8 cellular contexts compared by ENCODE assay signal in genomic region chr19:19464339-19465098, GRCh38. TPM values are rescaled to one million over a fixed set of nuclear protein-coding genes. Genes with fewer than 3 reads are reported as not detected.
A peak's percentile ranks its signal among the peaks of the same experiment; 100 is the strongest.
DNase-seq lines count a peak whose midpoint lies in the region; ATAC-seq, FAIRE-seq and TF ChIP-seq lines count a peak whose summit lies in the region.

No MANE protein-coding gene starts in this region.

- no peak for DNase-seq in heart right ventricle
- no peak for DNase-seq in Right ventricle myocardium superior
- no peak for DNase-seq in H1 (ENCODE audit: low read depth in 1 of 2, low spot score in 2 of 2)
- DNase-seq in foreskin melanocyte: no peak

- H3K79me2 ChIP-seq in H1 (ENCODE audit: control insufficient read depth in 1 of 2, insufficient read depth in 2 of 2, low read length in 2 of 2): peaks cover 13 to 92% of the 10 kb centered on the region in 2 experiments

- peaks cover 2% of the 10 kb centered on the region; the same call in 1 of the 2 replicates for H3K23me2 ChIP-seq in H1 (ENCODE audit: low read depth, low read length)

- H4K5ac ChIP-seq in H1 (ENCODE audit: insufficient read length, low read depth, low read length): no peak overlapping the region

- H3K36me3 ChIP-seq in heart right ventricle (peaks cover 0 to 47% (median 25%) of the 10 kb centered on the region in 9 donors), H1 (ENCODE audit: control insufficient read depth in 2 of 4, insufficient read depth in 4 of 4, low read length in 3 of 4) (peaks cover 8 to 40% (median 21%) of the 10 kb centered on the region in 4 experiments), mesodermal cell (ENCODE audit: control insufficient read depth, insufficient read depth, low read length) (peaks cover 55% of the 10 kb centered on the region), urinary bladder (ENCODE audit: insufficient read depth) (peaks cover 3% of the 10 kb centered on the region)

- H3K9me3 ChIP-seq in heart right ventricle: peaks cover 0 to 30% (median 20%) of the 10 kb centered on the region in 11 donors
- peaks cover 4 to 13% of the 10 kb centered on the region in 2 experiments; a peak in 3 of 4 replicates for H3K9me3 ChIP-seq in H1 (ENCODE audit: insufficient read depth in 2 of 2, low read depth in 1 of 2, low read length in 1 of 2)
- H3K9me3 ChIP-seq in mesodermal cell (ENCODE audit: control insufficient read depth, low read length): peaks cover 23% of the 10 kb centered on the region

- CTCF ChIA-PET in H1 (lab: Charles Lee; ENCODE audit: partially characterized antibody): interaction anchor here (0.5 to 2.1 kb wide), 4 partner anchors 12 to 157 kb away, joined by 3 to 12 read pairs (median 4); no protein-coding TSS in a partner anchor

- H3K9ac ChIP-seq in H1 (replicated peaks in 1 of 4; ENCODE audit: extremely low read depth in 1 of 4, low read depth in 3 of 4, low read length in 3 of 4): peak overlapping the region in 3 of 4 experiments; percentile 59 to 75 (median 74); a peak in 6 of 7 replicates

- H3K4me2 ChIP-seq in H1 (ENCODE audit: insufficient read depth in 1 of 2, low read depth in 2 of 2, low read length in 2 of 2): peak overlapping the region; percentile 20 to 51

- peak overlapping the region; percentile 93 for H2BK12ac ChIP-seq in H1 (ENCODE audit: low read depth, low read length)

- FAIRE-seq in H1 (lab: Jason Lieb, UNC): peak; percentile 85

- H3K4ac ChIP-seq in H1 (replicated peaks; ENCODE audit: insufficient read length, low read depth, low read length): no peak overlapping the region

- 45 to 47% methylated on average over 13 of the region's 13 CpGs for WGBS in heart right ventricle, 2 donors
- WGBS in H1 (ENCODE audit: extremely low coverage in 1 of 2, insufficient coverage in 1 of 2, insufficient read length in 1 of 2, insufficient replicate concordance in 2 of 2, low coverage in 1 of 2, low lambda C conversion rate in 2 of 2, missing lambda C conversion rate in 1 of 2), 2 experiments: 54% methylated on average over 13 of the region's 13 CpGs; no CpG with 5 or more reads in 1 of the 2 experiments
- 46 to 54% methylated on average over 10 to 12 of the region's 13 CpGs for WGBS in mesodermal cell (ENCODE audit: insufficient coverage in 2 of 2), 2 experiments
- 34% methylated on average over 13 of the region's 13 CpGs for WGBS in urinary bladder

- peak overlapping the region; percentile 52; the same call in 1 of the 2 replicates for H3K18ac ChIP-seq in H1 (ENCODE audit: extremely low read depth, low read length)

- H3K27me3 ChIP-seq in heart right ventricle (no peaks in the 10 kb centered on the region), H1 (replicated peaks in 1 of 4; ENCODE audit: control insufficient read depth in 3 of 4, extremely low read depth in 1 of 4, insufficient read depth in 3 of 4, low read length in 3 of 4) (no peaks in the 10 kb centered on the region; a peak in 1 of 7 replicates)

- H3K27ac ChIP-seq in heart right ventricle: peak overlapping the region in 8 of 10 donors; percentile 23 to 90 (median 70)
- H3K27ac ChIP-seq in H1 (ENCODE audit: low read depth, low read length): peak overlapping the region; percentile 87
- H3K27ac ChIP-seq in mesodermal cell (ENCODE audit: low read depth, low read length, severe bottlenecking): peak overlapping the region; percentile 94
- H3K27ac ChIP-seq in urinary bladder (ENCODE audit: low read depth): peak overlapping the region; percentile 48

- H2BK120ac ChIP-seq in H1 (replicated peaks; ENCODE audit: low read depth, low read length): no peak overlapping the region

- H2BK20ac ChIP-seq in H1 (ENCODE audit: low read length): no peak overlapping the region

- H2BK15ac ChIP-seq in H1 (ENCODE audit: low read length): no peak overlapping the region

- TF ChIP-seq POLR2A in H1 (IDR thresholded peaks at IDR 0.05; ENCODE audit: control extremely low read depth in 1 of 2, low read depth in 2 of 2, low read length in 2 of 2): peak in 1 of 2 experiments; percentile 59; a peak in 2 of 3 replicates

- no peak overlapping the region for H3K23ac ChIP-seq in H1 (ENCODE audit: insufficient read length)

- intact Hi-C loops in heart right ventricle (cut with DNase I): loop anchor here in 1 of 10 donors (5.0 kb wide), 1 partner anchor 57 kb away; the partner anchor contains the start of gene GATAD2A
- intact Hi-C loops in Right ventricle myocardium superior (cut with DNase I): no loop called here

- TF ChIP-seq RAD21 in H1 (IDR thresholded peaks at IDR 0.05 in 1 of 2, conservative IDR thresholded peaks at IDR 0.05 in 1 of 2; ENCODE audit: low read depth in 2 of 2, low read length in 2 of 2): no peak

- H3K56ac ChIP-seq in H1 (replicated peaks; ENCODE audit: insufficient read length, low read depth, low read length): no peak overlapping the region

- peak in 2 of 8 donors; percentile 14 to 31 for ATAC-seq in heart right ventricle
- no peak for ATAC-seq in Right ventricle myocardium superior (ENCODE audit: poor library complexity)
- no peak for ATAC-seq in GM21576 (IDR thresholded peaks at IDR 0.05; ENCODE audit: unreplicated experiment)
- no peak for ATAC-seq in HG03108 (IDR thresholded peaks at IDR 0.05; ENCODE audit: unreplicated experiment)

- H3K79me1 ChIP-seq in H1 (ENCODE audit: low read depth, low read length): peaks cover 33% of the 10 kb centered on the region

- H2AK5ac ChIP-seq in H1 (ENCODE audit: low read depth, low read length): peak overlapping the region; percentile 88

- no peak overlapping the region for H3K14ac ChIP-seq in H1 (ENCODE audit: insufficient read length)

- POLR2A ChIA-PET in H1 (lab: Charles Lee; ENCODE audit: partially characterized antibody): interaction anchor here (1.0 to 3.4 kb wide), 10 partner anchors 11 to 90 kb away, joined by 3 to 16 read pairs (median 4); partner anchors contain the start of gene GATAD2A

- H4K20me1 ChIP-seq in H1 (replicated peaks in 1 of 2; ENCODE audit: control insufficient read depth in 1 of 2, insufficient read depth in 2 of 2, low read length in 2 of 2): peaks cover 36% of the 10 kb centered on the region in 2 experiments

- peaks cover 33 to 56% (median 54%) of the 10 kb centered on the region in 9 donors for H3K4me1 ChIP-seq in heart right ventricle
- H3K4me1 ChIP-seq in H1 (replicated peaks in 1 of 4; ENCODE audit: control insufficient read depth in 3 of 4, insufficient read depth in 4 of 4, low read length in 3 of 4): peaks cover 32 to 51% (median 50%) of the 10 kb centered on the region in 4 experiments
- H3K4me1 ChIP-seq in mesodermal cell (ENCODE audit: control insufficient read depth, insufficient read depth, low read length, poor library complexity, severe bottlenecking): peaks cover 47% of the 10 kb centered on the region
- H3K4me1 ChIP-seq in urinary bladder (ENCODE audit: insufficient read depth): peaks cover 3% of the 10 kb centered on the region

- peak overlapping the region; percentile 95; the same call in 1 of the 2 replicates for H4K8ac ChIP-seq in H1 (ENCODE audit: extremely low read depth, insufficient read depth, low read length)

- TF ChIP-seq EP300 in H1 (IDR thresholded peaks at IDR 0.05; ENCODE audit: borderline replicate concordance in 1 of 2, low read depth in 2 of 2, low read length in 2 of 2): peak in 1 of 2 experiments; percentile 31; a peak in 1 of 3 replicates

- H4K91ac ChIP-seq in H1 (replicated peaks; ENCODE audit: insufficient read length, low read length): peak overlapping the region; percentile 22

- H3K4me3 ChIP-seq in heart right ventricle (peak overlapping the region in 1 of 10 donors; percentile 17), H1 (ENCODE audit: extremely low read depth in 1 of 4, insufficient read depth in 2 of 4, low read depth in 3 of 4, low read length in 4 of 4) (0 out of 8 replicates have a peak overlapping the region, but pooled peaks of 1 of the 4 experiments have one; percentile 5), mesodermal cell (ENCODE audit: extremely low read depth, insufficient read depth, low read length, poor library complexity, severe bottlenecking) (no peak overlapping the region), urinary bladder (ENCODE audit: low read depth, low read length) (no peak overlapping the region)

- no peak overlapping the region for H2AFZ ChIP-seq in H1 (ENCODE audit: low read length)

- H2BK5ac ChIP-seq in H1 (ENCODE audit: low read depth, low read length): peak overlapping the region; percentile 28

- TF ChIP-seq CTCF in heart right ventricle (IDR thresholded peaks at IDR 0.05) (no peak), H1 (IDR thresholded peaks at IDR 0.05; ENCODE audit: control extremely low read depth in 1 of 3, insufficient read depth in 1 of 3, low read depth in 1 of 3, low read length in 3 of 3) (no peak)

RNA-seq across cellular contexts. Expression of gene TSSK6, which starts 50.8 kb away (rescaled TPM):
- total RNA-seq in heart right ventricle (1 to 10 TPM in 1 of 10 donors, under 1 TPM in 8, not detected in 1; 0.23 to 1.2 (median 0.45) TPM), Right ventricle myocardium superior (0.67 TPM), urinary bladder (0.85 TPM)
- polyA plus RNA-seq in heart right ventricle (under 1 TPM; 0.29 to 0.49 TPM), H1 (2011; rRNA removed) (7.8 and 12.1 TPM in 2 replicates), urinary bladder (1.8 TPM)
- total RNA-seq in H1 (2021; fragmentation: NEBNext Ultra II Directional; extraction: Animal tissue kit (Norgen Biotek cat#: 25700)): 2.9 and 3.6 TPM in 2 replicates
- 6.9 TPM for polyA plus RNA-seq in H1 (2011; cell fraction: cytosol; rRNA removed)
- 9.3 TPM for polyA plus RNA-seq in H1 (2011; cell fraction: nucleus; rRNA removed)
- 2.1 to 4.3 TPM (median 3.4 TPM) in 4 replicates for polyA plus RNA-seq in H1 (2012, experiment 1 of 2)
- 3.8 TPM for polyA plus RNA-seq in H1 (2012, experiment 2 of 2)
- 1.6 TPM for polyA plus RNA-seq in H1 (2013, experiment 1 of 2)
- 1.1 TPM for polyA plus RNA-seq in H1 (2013, experiment 2 of 2)
- polyA minus RNA-seq in H1 (2011; rRNA and poly(A)+ RNA removed): 1.9 and 2.4 TPM in 2 replicates
- polyA minus RNA-seq in H1 (2011; cell fraction: cytosol; rRNA and poly(A)+ RNA removed): 2.9 TPM
- 8.6 TPM for polyA minus RNA-seq in H1 (2011; cell fraction: nucleus; rRNA and poly(A)+ RNA removed)
- 2.1 TPM for polyA plus RNA-seq in mesodermal cell (2013, experiment 1 of 2)
- 1.6 TPM for polyA plus RNA-seq in mesodermal cell (2013, experiment 2 of 2)

RNA-seq across cellular contexts. Expression of gene NDUFA13, which starts 51.5 kb away (rescaled TPM):
- total RNA-seq in heart right ventricle (1,000 to 10,000 TPM in 9 of 10 donors, 100 to 1,000 TPM in 1; 856 to 1,274 (median 1,129) TPM), Right ventricle myocardium superior (1,367 TPM), urinary bladder (74.7 TPM)
- polyA plus RNA-seq in heart right ventricle (1,000 to 10,000 TPM; 1,172 to 1,278 TPM), H1 (2011; rRNA removed) (1,105 and 1,309 TPM in 2 replicates), urinary bladder (318 TPM)
- 413 and 425 TPM in 2 replicates for total RNA-seq in H1 (2021; fragmentation: NEBNext Ultra II Directional; extraction: Animal tissue kit (Norgen Biotek cat#: 25700))
- polyA plus RNA-seq in H1 (2011; cell fraction: cytosol; rRNA removed): 1,197 TPM
- 627 TPM for polyA plus RNA-seq in H1 (2011; cell fraction: nucleus; rRNA removed)
- polyA plus RNA-seq in H1 (2012, experiment 1 of 2): 415 to 713 TPM (median 615 TPM) in 4 replicates
- polyA plus RNA-seq in H1 (2012, experiment 2 of 2): 1,304 TPM
- polyA plus RNA-seq in H1 (2013, experiment 1 of 2): 247 TPM
- polyA plus RNA-seq in H1 (2013, experiment 2 of 2): 247 TPM
- polyA minus RNA-seq in H1 (2011; rRNA and poly(A)+ RNA removed): 97.5 and 101 TPM in 2 replicates
- 111 TPM for polyA minus RNA-seq in H1 (2011; cell fraction: cytosol; rRNA and poly(A)+ RNA removed)
- polyA minus RNA-seq in H1 (2011; cell fraction: nucleus; rRNA and poly(A)+ RNA removed): 98.8 TPM
- polyA plus RNA-seq in mesodermal cell (2013, experiment 1 of 2): 205 TPM
- polyA plus RNA-seq in mesodermal cell (2013, experiment 2 of 2): 173 TPM

RNA-seq across cellular contexts. Expression of gene GATAD2A, which starts 59.0 kb away (rescaled TPM):
- total RNA-seq in heart right ventricle (10 to 100 TPM; 22.1 to 48.5 (median 26.0) TPM), Right ventricle myocardium superior (24.3 TPM), urinary bladder (15.8 TPM)
- polyA plus RNA-seq in heart right ventricle (10 to 100 TPM in 1 of 2 donors, 1 to 10 TPM in 1; 7.5 to 13.3 TPM), H1 (2011; rRNA removed) (38.4 and 54.9 TPM in 2 replicates), urinary bladder (22.9 TPM)
- total RNA-seq in H1 (2021; fragmentation: NEBNext Ultra II Directional; extraction: Animal tissue kit (Norgen Biotek cat#: 25700)): 205 and 210 TPM in 2 replicates
- 40.1 TPM for polyA plus RNA-seq in H1 (2011; cell fraction: cytosol; rRNA removed)
- 48.0 TPM for polyA plus RNA-seq in H1 (2011; cell fraction: nucleus; rRNA removed)
- 71.5 to 98.9 TPM (median 84.3 TPM) in 4 replicates for polyA plus RNA-seq in H1 (2012, experiment 1 of 2)
- 49.7 TPM for polyA plus RNA-seq in H1 (2012, experiment 2 of 2)
- 69.1 TPM for polyA plus RNA-seq in H1 (2013, experiment 1 of 2)
- polyA plus RNA-seq in H1 (2013, experiment 2 of 2): 71.8 TPM
- 22.1 and 22.6 TPM in 2 replicates for polyA minus RNA-seq in H1 (2011; rRNA and poly(A)+ RNA removed)
- polyA minus RNA-seq in H1 (2011; cell fraction: cytosol; rRNA and poly(A)+ RNA removed): 76.8 TPM
- polyA minus RNA-seq in H1 (2011; cell fraction: nucleus; rRNA and poly(A)+ RNA removed): 33.9 TPM
- 59.4 TPM for polyA plus RNA-seq in mesodermal cell (2013, experiment 1 of 2)
- 55.6 TPM for polyA plus RNA-seq in mesodermal cell (2013, experiment 2 of 2)
